In the genomic region with DNA sequence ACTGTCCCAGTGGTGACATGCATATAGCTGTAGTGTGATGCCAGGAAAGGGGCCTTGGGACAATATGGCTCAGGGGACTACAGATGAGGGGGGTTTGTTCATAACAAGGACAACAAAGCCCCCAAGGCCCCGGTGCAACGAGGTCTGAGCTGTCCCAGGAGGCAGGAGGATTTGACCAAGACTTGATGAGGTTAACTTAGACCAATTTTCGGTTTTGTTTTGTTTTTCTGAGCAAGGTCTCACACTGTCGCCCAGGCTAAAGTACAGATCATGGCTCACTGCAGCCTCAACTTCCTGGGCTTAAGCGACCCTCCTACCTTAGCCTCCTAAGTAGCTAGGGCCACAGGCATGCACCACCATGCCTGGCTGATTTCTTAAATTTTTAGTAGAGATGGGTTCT, we compare ENCODE assay signal across 18 cellular contexts. TPM values are rescaled to one million over a fixed set of nuclear protein-coding genes. Genes with fewer than 3 reads are reported as not detected.
"Had no signal": no experiment of that assay in that cellular context is flagged by ENCODE, and none has a peak within 500 bp of the region (broad histone marks: within the 10 kb centered on the region; RNA-seq: fewer than 3 reads in every experiment).

No MANE protein-coding gene starts in this region.

- H3K4me1 Mint-ChIP-seq: stimulated activated effector memory CD8-positive, alpha-beta T cell treated with anti-CD3 and anti-CD28 coated beads, Interleukin-12 subunit alpha, Interleukin-12 subunit beta, amount 100 ng/mL, for 72 hours had no signal

- H3K9me3 Mint-ChIP-seq: mesothelial cell of epicardium; nephron; stimulated activated effector memory CD8-positive, alpha-beta T cell treated with anti-CD3 and anti-CD28 coated beads, Interleukin-12 subunit alpha, Interleukin-12 subunit beta, amount 100 ng/mL, for 72 hours had no signal

- H3K36me3 Mint-ChIP-seq: activated naive CD8-positive, alpha-beta T cell; mesothelial cell of epicardium; stimulated activated effector memory CD8-positive, alpha-beta T cell treated with anti-CD3 and anti-CD28 coated beads, Interleukin-12 subunit alpha, Interleukin-12 subunit beta, amount 100 ng/mL, for 72 hours had no signal

- H3K27ac Mint-ChIP-seq: activated naive CD8-positive, alpha-beta T cell; mesothelial cell of epicardium; nephron; stimulated activated effector memory CD8-positive, alpha-beta T cell treated with anti-CD3 and anti-CD28 coated beads, Interleukin-12 subunit alpha, Interleukin-12 subunit beta, amount 100 ng/mL, for 72 hours had no signal

- H3K4me3 Mint-ChIP-seq: activated naive CD8-positive, alpha-beta T cell; mesothelial cell of epicardium; nephron; stimulated activated effector memory CD8-positive, alpha-beta T cell treated with anti-CD3 and anti-CD28 coated beads, Interleukin-12 subunit alpha, Interleukin-12 subunit beta, amount 100 ng/mL, for 72 hours had no signal

- H3K27me3 Mint-ChIP-seq: activated naive CD8-positive, alpha-beta T cell had no signal

- DNase-seq: activated CD4-positive, alpha-beta T cell treated with anti-CD3 and anti-CD28 coated beads, Interleukin-2, amount 50 U/mL, for 1 hour; activated CD4-positive, CD25-positive, alpha-beta regulatory T cell treated with anti-CD3 and anti-CD28 coated beads, Interleukin-2, amount 50 U/mL, for 72 hours; effector CD4-positive, alpha-beta T cell; gastrocnemius medialis; kidney; left lung; right lobe of liver; small intestine; stimulated activated CD4-positive, alpha-beta T cell treated with anti-CD3 and anti-CD28 coated beads, Interleukin-4, amount 100 ng/mL, for 24 hours; stomach; trophoblast cell had no signal

- FAIRE-seq: bronchial epithelial cell, kidney, small intestine had no signal

- ATAC-seq: esophagus mucosa; gastrocnemius medialis; heart left ventricle; left lung; right lobe of liver; stimulated activated effector memory CD8-positive, alpha-beta T cell treated with anti-CD3 and anti-CD28 coated beads, Interleukin-12 subunit alpha, Interleukin-12 subunit beta, amount 100 ng/mL, for 72 hours had no signal

RNA-seq across cellular contexts. Expression of a gene that starts 23.8 kb away (rescaled TPM):
- total RNA-seq: bronchial epithelial cell, gastrocnemius medialis had no signal
